13 cellular contexts compared by ENCODE assay signal in the genomic region with DNA sequence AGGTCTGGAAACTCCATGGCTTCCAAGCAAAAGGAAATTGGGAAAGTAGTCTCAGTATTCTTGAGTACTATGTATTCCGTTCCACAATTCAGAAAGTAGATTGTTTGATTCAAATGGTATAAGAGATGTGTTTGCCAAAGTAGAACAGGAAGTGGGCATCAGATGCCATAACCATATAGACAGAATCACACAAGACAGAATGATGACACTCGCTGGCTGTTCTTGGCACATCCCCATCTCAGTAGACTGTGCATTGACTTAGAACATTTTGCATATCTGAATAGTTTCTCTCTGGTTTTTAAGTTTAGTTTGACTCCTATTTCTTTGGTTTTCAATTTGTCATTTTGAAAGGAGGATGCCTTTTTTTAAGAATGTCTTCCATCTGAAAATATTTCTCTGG.
DNase-seq lines count a peak whose midpoint lies in the region; TF ChIP-seq lines count a peak whose summit lies in the region.
"Had no signal": no experiment of that assay in that cellular context is flagged by ENCODE, and none has a peak within 500 bp of the region (broad histone marks: within the 10 kb centered on the region; RNA-seq: fewer than 3 reads in every experiment).

No MANE protein-coding gene starts in this region.

- no peak overlapping the region for H3K4me2 ChIP-seq in neuronal stem cell (ENCODE audit: insufficient read depth, low read length, poor library complexity, severe bottlenecking)

- no peak overlapping the region for H3K9ac ChIP-seq in neuronal stem cell (ENCODE audit: low read depth, low read length, poor library complexity)

- in situ Hi-C loops in G401 (cut with HindIII; ENCODE audit: low sequenced_read_pairs) = no loop called here

- H2BK5ac ChIP-seq in neuronal stem cell (ENCODE audit: low read length) = no peak overlapping the region

- H3K18ac ChIP-seq in neuronal stem cell (ENCODE audit: low read length) = no peak overlapping the region

- no peak overlapping the region for H2BK120ac ChIP-seq in neuronal stem cell (ENCODE audit: low read depth, low read length)

- no peak overlapping the region for H4K91ac ChIP-seq in neuronal stem cell (ENCODE audit: low read depth, low read length, poor library complexity)

- H3K79me1 ChIP-seq in neuronal stem cell (ENCODE audit: low read depth, low read length) = no peaks in the 10 kb centered on the region

- intact Hi-C loops in breast epithelium (cut with DNase I; ENCODE audit: low total_unique reads) = no loop called here

- no peaks in the 10 kb centered on the region for H3K27me3 ChIP-seq in SJSA1 (replicated peaks)
- no peaks in the 10 kb centered on the region for H3K27me3 ChIP-seq in breast epithelium
- H3K27me3 ChIP-seq in neuronal stem cell (ENCODE audit: control insufficient read depth in 3 of 3, insufficient read depth in 3 of 3, low read depth in 1 of 3, low read length in 3 of 3) = no peaks in the 10 kb centered on the region
- no peaks in the 10 kb centered on the region for H3K27me3 ChIP-seq in H7 (ENCODE audit: control insufficient read depth, insufficient read depth, low read length)

- no peak overlapping the region for H2BK12ac ChIP-seq in neuronal stem cell (ENCODE audit: low read length)

- no peak overlapping the region for H2AK5ac ChIP-seq in neuronal stem cell (ENCODE audit: low read depth, low read length)

- H3K27ac ChIP-seq in SJSA1 (peak overlapping the region; percentile 56), breast epithelium (peak overlapping the region; percentile 18 to 66), neuronal stem cell (replicated peaks; ENCODE audit: low read length) (peak overlapping the region; percentile 74)

- no peak overlapping the region for H3K4ac ChIP-seq in neuronal stem cell (ENCODE audit: low read length)

- no peak overlapping the region for H3K23ac ChIP-seq in neuronal stem cell (ENCODE audit: low read depth, low read length, poor library complexity)

- no peak overlapping the region for H2AFZ ChIP-seq in neuronal stem cell (ENCODE audit: low read length)

- H3K9me3 ChIP-seq in SJSA1 (replicated peaks) (no peaks in the 10 kb centered on the region), breast epithelium (no peaks in the 10 kb centered on the region), neuronal stem cell (replicated peaks in 1 of 2; ENCODE audit: control insufficient read depth in 2 of 2, insufficient read depth in 1 of 2, low read depth in 1 of 2, low read length in 2 of 2) (no peaks in the 10 kb centered on the region)

- H3K36me3 ChIP-seq in SJSA1 = peaks cover 16% of the 10 kb centered on the region
- no peaks in the 10 kb centered on the region for H3K36me3 ChIP-seq in breast epithelium
- H3K36me3 ChIP-seq in neuronal stem cell (replicated peaks in 1 of 2; ENCODE audit: control insufficient read depth in 2 of 2, insufficient read depth in 2 of 2, low read length in 2 of 2) = peaks cover 3 to 30% of the 10 kb centered on the region in 2 donors
- H3K36me3 ChIP-seq in H7 (replicated peaks; ENCODE audit: control insufficient read depth, insufficient read depth, low read length) = peaks cover 1% of the 10 kb centered on the region; the same call in 1 of the 2 replicates

- H3K14ac ChIP-seq in neuronal stem cell (ENCODE audit: low read length) = no peak overlapping the region

- H3K4me3 ChIP-seq in SJSA1 = no peak overlapping the region
- H3K4me3 ChIP-seq in breast epithelium = no peak overlapping the region
- no peak overlapping the region for H3K4me3 ChIP-seq in neuronal stem cell (ENCODE audit: low read length in 2 of 2)
- no peak overlapping the region for H3K4me3 ChIP-seq in H7 (ENCODE audit: insufficient read depth, low read depth, low read length)

- H2BK15ac ChIP-seq in neuronal stem cell (ENCODE audit: low read length) = no peak overlapping the region

- H3K4me1 ChIP-seq in SJSA1 (replicated peaks) = peaks cover 41% of the 10 kb centered on the region
- no peaks in the 10 kb centered on the region for H3K4me1 ChIP-seq in breast epithelium
- peaks cover 8 to 10% of the 10 kb centered on the region in 2 donors for H3K4me1 ChIP-seq in neuronal stem cell (ENCODE audit: control insufficient read depth in 2 of 2, insufficient read depth in 1 of 2, low read depth in 1 of 2, low read length in 2 of 2)

- WGBS in neuronal stem cell (ENCODE audit: extremely low coverage in 2 of 2, insufficient read length in 2 of 2, insufficient replicate concordance in 1 of 2), 2 donors = no CpG with 5 or more reads among the region's 2 CpGs

- TF ChIP-seq POLR2A in breast epithelium (IDR thresholded peaks at IDR 0.05) = no peak

- DNase-seq in EH (ENCODE audit: low read depth) = peak; percentile 35
- no peak for DNase-seq in SJSA1 (ENCODE audit: low read depth in 1 of 2, low spot score in 2 of 2)
- no peak for DNase-seq in breast epithelium (ENCODE audit: low spot score in 2 of 2)
- no peak for DNase-seq in neuronal stem cell (ENCODE audit: low spot score)
- no peak for DNase-seq in NCI-H345 (lab: John Stamatoyannopoulos, UW)
- DNase-seq in G401 (ENCODE audit: low spot score) = no peak
- no peak for DNase-seq in H7
- no peak for DNase-seq in OCI-M1 (lab: John Stamatoyannopoulos, UW)
- DNase-seq: C1 segment of cervical spinal cord; GDM1; NCI-H146; NK-92 treated with Interleukin-12 subunit alpha and Interleukin-12 subunit beta, amount 100 ng/mL, for 24 hours; small intestine had no signal

- no peak for TF ChIP-seq CTCF in breast epithelium (IDR thresholded peaks at IDR 0.05)

- no peak overlapping the region for H4K8ac ChIP-seq in neuronal stem cell (ENCODE audit: low read depth, low read length)
